Comparison of ENCODE assay signal across 1 cellular context in the genomic region with DNA sequence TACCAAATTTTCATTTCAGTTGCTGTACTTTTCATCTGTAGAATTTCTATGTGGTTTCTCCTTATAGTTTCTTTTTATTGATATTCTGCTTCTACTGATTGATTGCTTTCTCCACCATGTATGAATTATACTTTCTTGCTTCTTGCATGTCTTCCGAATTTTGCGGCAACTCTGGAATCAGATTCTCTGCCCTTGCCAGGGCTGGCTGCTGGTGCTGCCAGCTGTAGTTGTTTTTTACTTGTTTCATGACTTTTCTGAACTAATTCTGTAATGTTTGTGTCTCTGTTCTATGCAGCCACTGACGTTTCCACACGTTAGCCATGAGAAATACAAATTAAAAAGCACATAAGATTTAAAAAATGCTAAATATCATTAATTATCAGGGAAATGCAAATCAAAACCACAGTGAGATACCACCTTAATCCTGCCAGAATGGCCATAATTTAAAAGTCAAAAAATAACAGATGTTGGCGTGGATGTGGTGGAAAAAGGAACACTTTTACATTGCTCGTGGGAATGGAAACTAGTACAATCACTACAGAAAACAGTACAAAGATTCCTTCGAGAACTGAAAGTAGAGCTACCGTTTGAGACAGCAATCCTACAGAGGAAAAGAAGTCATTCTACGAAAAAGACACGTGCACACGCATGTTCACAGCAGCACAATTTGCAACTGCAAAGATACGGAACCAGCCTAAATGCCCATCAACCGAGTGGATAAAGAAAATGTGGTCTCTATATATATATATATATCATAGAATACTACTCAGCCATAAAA.
TF ChIP-seq lines count a peak whose summit lies in the region.

No MANE protein-coding gene starts in this region.

TF ChIP-seq in GM12878, 131 proteins besides CTCF, POLR2A, EP300 and RAD21 (continued from another document):
- TF ChIP-seq CEBPZ (IDR thresholded peaks at IDR 0.05; ENCODE audit: low read depth, low read length) (no peak), GATAD2B (conservative IDR thresholded peaks at IDR 0.05; ENCODE audit: low read depth) (no peak), BHLHE40 (IDR thresholded peaks at IDR 0.05; ENCODE audit: borderline replicate concordance in 1 of 2, low read depth in 2 of 2, low read length in 1 of 2) (peak; percentile 78 to 87), ZBED1 (IDR thresholded peaks at IDR 0.05; ENCODE audit: borderline replicate concordance) (no peak), BCL11A (IDR thresholded peaks at IDR 0.05; ENCODE audit: low read depth, low read length) (no peak), CHD2 (IDR thresholded peaks at IDR 0.05; ENCODE audit: borderline replicate concordance, low read depth, low read length) (no peak), YBX1 (IDR thresholded peaks at IDR 0.05) (no peak), STAT1 (conservative IDR thresholded peaks at IDR 0.05) (no peak), POU2F2 (IDR thresholded peaks at IDR 0.05; ENCODE audit: borderline replicate concordance, low read depth, low read length) (no peak), CHD1 (IDR thresholded peaks at IDR 0.05; ENCODE audit: low read depth, low read length) (no peak), SUZ12 (IDR thresholded peaks at IDR 0.05; ENCODE audit: unreplicated experiment) (no peak), IRF5 (IDR thresholded peaks at IDR 0.05; ENCODE audit: borderline replicate concordance) (no peak), POLR2AphosphoS5 (IDR thresholded peaks at IDR 0.05; ENCODE audit: low read length) (no peak), ZNF384 (IDR thresholded peaks at IDR 0.05; ENCODE audit: borderline replicate concordance, low read depth, low read length) (no peak)
- TF ChIP-seq, protein P1, sequence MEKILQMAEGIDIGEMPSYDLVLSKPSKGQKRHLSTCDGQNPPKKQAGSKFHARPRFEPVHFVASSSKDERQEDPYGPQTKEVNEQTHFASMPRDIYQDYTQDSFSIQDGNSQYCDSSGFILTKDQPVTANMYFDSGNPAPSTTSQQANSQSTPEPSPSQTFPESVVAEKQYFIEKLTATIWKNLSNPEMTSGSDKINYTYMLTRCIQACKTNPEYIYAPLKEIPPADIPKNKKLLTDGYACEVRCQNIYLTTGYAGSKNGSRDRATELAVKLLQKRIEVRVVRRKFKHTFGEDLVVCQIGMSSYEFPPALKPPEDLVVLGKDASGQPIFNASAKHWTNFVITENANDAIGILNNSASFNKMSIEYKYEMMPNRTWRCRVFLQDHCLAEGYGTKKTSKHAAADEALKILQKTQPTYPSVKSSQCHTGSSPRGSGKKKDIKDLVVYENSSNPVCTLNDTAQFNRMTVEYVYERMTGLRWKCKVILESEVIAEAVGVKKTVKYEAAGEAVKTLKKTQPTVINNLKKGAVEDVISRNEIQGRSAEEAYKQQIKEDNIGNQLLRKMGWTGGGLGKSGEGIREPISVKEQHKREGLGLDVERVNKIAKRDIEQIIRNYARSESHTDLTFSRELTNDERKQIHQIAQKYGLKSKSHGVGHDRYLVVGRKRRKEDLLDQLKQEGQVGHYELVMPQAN (conservative IDR thresholded peaks at IDR 0.05), result no peak
